In genomic region chr15:66600240-66600627, GRCh38 we compare ENCODE assay signal across 29 cellular contexts. TPM values are rescaled to one million over a fixed set of nuclear protein-coding genes. Genes with fewer than 3 reads are reported as not detected.
"Had no signal": no experiment of that assay in that cellular context is flagged by ENCODE, and none has a peak within 500 bp of the region (broad histone marks: within the 10 kb centered on the region; RNA-seq: fewer than 3 reads in every experiment).

No MANE protein-coding gene starts in this region.

- H3K27ac ChIP-seq: brain microvascular endothelial cell, cardiac muscle cell, KMS-11, Peyer's patch, RWPE1 had no signal

- H3K9me3 ChIP-seq: Peyer's patch had no signal

- H3K4me2 ChIP-seq: KMS-11 had no signal

- H3K36me3 ChIP-seq: brain microvascular endothelial cell, cardiac muscle cell, Peyer's patch had no signal

- DNase-seq: activated CD4-positive, alpha-beta T cell treated with anti-CD3 and anti-CD28 coated beads for 48 hours; activated CD4-positive, alpha-beta T cell treated with anti-CD3 and anti-CD28 coated beads, Interleukin-2, amount 50 U/mL, for 48 hours; activated CD4-positive, CD25-positive, alpha-beta regulatory T cell treated with anti-CD3 and anti-CD28 coated beads, Interleukin-2, amount 50 U/mL, for 72 hours; activated gamma-delta T cell; activated naive CD4-positive, alpha-beta T cell treated with anti-CD3 and anti-CD28 coated beads for 36 hours; activated naive CD8-positive, alpha-beta T cell treated with anti-CD3 and anti-CD28 coated beads for 36 hours; activated T-cell treated with anti-CD3 and anti-CD28 coated beads for 4 hours; activated T-cell treated with anti-CD3 and anti-CD28 coated beads, Interleukin-2, amount 50 U/mL, for 48 hours; brain microvascular endothelial cell; NCI-H1092; NCI-H1417; NCI-H1930; NCI-H2171; NCI-H2227 treated with DMSO at 0.1 percent for 48 hours; NCI-H526; NCI-H774; Peyer's patch; SIG-M5; T-helper 17 cell; T-helper 9 cell had no signal

- H3K9ac ChIP-seq: KMS-11 had no signal

- H3K4me3 ChIP-seq: cardiac muscle cell, Peyer's patch had no signal

- H3K27me3 ChIP-seq: brain microvascular endothelial cell, cardiac muscle cell, Peyer's patch had no signal

- ATAC-seq: activated T-helper 17 cell treated with anti-CD3 and anti-CD28 coated beads, Interleukin-2, amount 50 U/mL, for 72 hours; T-helper 17 cell; WTC11 had no signal

- H3K4me1 ChIP-seq: Peyer's patch had no signal

RNA-seq across cellular contexts. Expression of gene LCTL, which starts 34.4 kb away (rescaled TPM):
- total RNA-seq: activated CD8-positive, alpha-beta memory T cell treated with anti-CD3 and anti-CD28 coated beads for 36 hours; activated naive CD4-positive, alpha-beta T cell treated with anti-CD3 and anti-CD28 coated beads for 36 hours; activated naive CD8-positive, alpha-beta T cell treated with anti-CD3 and anti-CD28 coated beads for 36 hours; activated T-helper 17 cell treated with anti-CD3 and anti-CD28 coated beads, Interleukin-2, amount 50 U/mL, for 72 hours; MCF 10A; NCI-H460; Peyer's patch; T-helper 17 cell had no signal
- polyA plus RNA-seq: adipose tissue had no signal
